21 cellular contexts compared by ENCODE assay signal in genomic region chr13:46948338-46948737, GRCh38. TPM values are rescaled to one million over a fixed set of nuclear protein-coding genes. Genes with fewer than 3 reads are reported as not detected.
DNase-seq lines count a peak whose midpoint lies in the region; ATAC-seq, FAIRE-seq and TF ChIP-seq lines count a peak whose summit lies in the region.
"Had no signal": no experiment of that assay in that cellular context is flagged by ENCODE, and none has a peak within 500 bp of the region (broad histone marks: within the 10 kb centered on the region; RNA-seq: fewer than 3 reads in every experiment).

No MANE protein-coding gene starts in this region.

- dilution Hi-C loops in keratinocyte (cut with MboI; ENCODE audit: extremely low pct_ligation_motif_present, low sequenced_read_pairs), result no loop called here

- no peaks in the 10 kb centered on the region for H3K27me3 ChIP-seq in bronchial epithelial cell (ENCODE audit: control insufficient read depth, insufficient read depth, low read length)
- no peaks in the 10 kb centered on the region for H3K27me3 ChIP-seq in keratinocyte (ENCODE audit: control insufficient read depth, extremely low read depth, insufficient read depth, low read length)
- H3K27me3 ChIP-seq in pancreas, result no peaks in the 10 kb centered on the region
- H3K27me3 ChIP-seq: SJSA1 had no signal

- H3K9ac ChIP-seq in keratinocyte (ENCODE audit: control insufficient read depth, extremely low read depth, insufficient read depth, low read length), result no peak overlapping the region

- H3K9me3 ChIP-seq in keratinocyte (ENCODE audit: control insufficient read depth, low read depth, low read length) (no peaks in the 10 kb centered on the region), pancreas (no peaks in the 10 kb centered on the region)
- H3K9me3 ChIP-seq: HAP-1, SJSA1 had no signal

- no peaks in the 10 kb centered on the region for H3K9me1 ChIP-seq in keratinocyte (ENCODE audit: control insufficient read depth, extremely low read depth, insufficient read depth, low read length)

- H3K4me1 ChIP-seq in keratinocyte (ENCODE audit: control insufficient read depth, extremely low read depth, insufficient read depth, low read length) (peaks cover 29% of the 10 kb centered on the region), pancreas (no peaks in the 10 kb centered on the region)
- H3K4me1 ChIP-seq: HAP-1, SJSA1 had no signal

- 72 to 76% methylated on average over 4 of the region's 4 CpGs for WGBS in pancreas, 2 donors

- TF ChIP-seq CTCF in bronchial epithelial cell (IDR thresholded peaks at IDR 0.05; ENCODE audit: insufficient read depth, low read length, severe bottlenecking) (no peak), keratinocyte (optimal IDR thresholded peaks at IDR 0.05 in 1 of 3, IDR thresholded peaks at IDR 0.05 in 1 of 3, conservative IDR thresholded peaks at IDR 0.05 in 1 of 3; ENCODE audit: extremely low read depth in 1 of 3, insufficient read depth in 2 of 3, low read length in 3 of 3) (no peak), pancreas (IDR thresholded peaks at IDR 0.05) (no peak)

- H2AFZ ChIP-seq in keratinocyte (ENCODE audit: control insufficient read depth, low read length), result no peak overlapping the region

- DNase-seq in GM19239 (ENCODE audit: insufficient read length, low spot score) (no peak), M059J (ENCODE audit: low read depth) (peak; percentile 20), bronchial epithelial cell (ENCODE audit: low read depth) (peak; percentile 77), keratinocyte (ENCODE audit: low read depth, low spot score) (peak; percentile 23), pancreas (no peak)
- DNase-seq: GF-D8, NCI-H1092 treated with DMSO at 0.1 percent for 48 hours, NCI-H1436 treated with DMSO at 0.1 percent for 48 hours, NCI-H1930, NCI-H2227 treated with DMSO at 0.1 percent for 48 hours, NCI-H510A treated with DMSO at 0.1 percent for 48 hours, NCI-H748 treated with DMSO at 0.1 percent for 48 hours, T-helper 1 cell had no signal

- intact Hi-C loops in pancreas (cut with DNase I), result no loop called here

- peak overlapping the region; percentile 40 for H3K27ac ChIP-seq in keratinocyte (ENCODE audit: control insufficient read depth, insufficient read depth, low read length)
- H3K27ac ChIP-seq in pancreas, result no peak overlapping the region
- H3K27ac ChIP-seq: C4-2B, SJSA1 had no signal

- no peaks in the 10 kb centered on the region for H3K36me3 ChIP-seq in bronchial epithelial cell (ENCODE audit: control insufficient read depth, insufficient read depth, low read length)
- no peaks in the 10 kb centered on the region for H3K36me3 ChIP-seq in keratinocyte (ENCODE audit: control insufficient read depth in 2 of 2, extremely low read depth in 1 of 2, insufficient read depth in 2 of 2, low read length in 2 of 2)
- H3K36me3 ChIP-seq in pancreas, result no peaks in the 10 kb centered on the region
- H3K36me3 ChIP-seq: HAP-1, SJSA1 had no signal

- ATAC-seq in GM21576 (IDR thresholded peaks at IDR 0.05; ENCODE audit: unreplicated experiment) (no peak), pancreas (no peak), GM18519 (IDR thresholded peaks at IDR 0.05; ENCODE audit: low FRiP score, unreplicated experiment) (no peak)
- ATAC-seq: Panc1, Right ventricle myocardium inferior had no signal

- H3K4me3 ChIP-seq in bronchial epithelial cell (ENCODE audit: low read depth, low read length) (no peak overlapping the region), keratinocyte (ENCODE audit: control insufficient read depth in 2 of 3, extremely low read depth in 1 of 3, insufficient read depth in 2 of 3, low read depth in 1 of 3, low read length in 3 of 3) (no peak overlapping the region), pancreas (no peak overlapping the region)
- H3K4me3 ChIP-seq: HAP-1, SJSA1 had no signal

- no peak overlapping the region for H3K4me2 ChIP-seq in keratinocyte (ENCODE audit: control insufficient read depth, extremely low read depth, insufficient read depth, low read depth, low read length)

- H4K20me1 ChIP-seq in keratinocyte (ENCODE audit: control insufficient read depth, extremely low read depth, insufficient read depth, low read length), result no peaks in the 10 kb centered on the region

- FAIRE-seq in GM19239 (lab: Jason Lieb, UNC) (peak; percentile 28), bronchial epithelial cell (lab: Jason Lieb, UNC) (no peak), keratinocyte (lab: Jason Lieb, UNC) (peak; percentile 39), pancreas (lab: Jason Lieb, UNC) (no peak)
- FAIRE-seq: A204.1 had no signal

- H3K79me2 ChIP-seq in keratinocyte (ENCODE audit: control insufficient read depth, insufficient read depth, low read length), result no peaks in the 10 kb centered on the region

RNA-seq across cellular contexts. Expression of gene HTR2A, which starts 51.5 kb away (rescaled TPM):
- 0.02 TPM in 1 of 2 replicates, not detected in the other for total RNA-seq in M059J (2014; rRNA removed; shearing (Covaris generic))
- total RNA-seq in bronchial epithelial cell, result not detected in 2 replicates
- not detected in 3 replicates for polyA plus RNA-seq in keratinocyte
- polyA plus RNA-seq in keratinocyte (2011; ENCODE audit: low read depth), result not detected
- polyA plus RNA-seq in keratinocyte (2011; cell fraction: cytosol; rRNA removed), result not detected in 2 replicates
- polyA plus RNA-seq in keratinocyte (2011; cell fraction: nucleus; rRNA removed), result not detected in 2 replicates
- polyA plus RNA-seq in keratinocyte (2012; ENCODE audit: low replicate concordance), result not detected in 2 replicates
- polyA minus RNA-seq in keratinocyte, result not detected in 3 replicates
- not detected for polyA minus RNA-seq in keratinocyte (2011; cell fraction: cytosol; rRNA and poly(A)+ RNA removed)
- polyA minus RNA-seq in keratinocyte (2011; cell fraction: nucleus; rRNA and poly(A)+ RNA removed), result not detected in 2 replicates
- total RNA-seq in pancreas, result under 1 TPM in 2 of 6 donors, not detected in 4; 0.03 to 0.18 TPM
- under 1 TPM in 1 of 2 donors, not detected in 1; 0.08 TPM for polyA plus RNA-seq in pancreas
- total RNA-seq: Right ventricle myocardium inferior, SJSA1 had no signal

Comparison
In these comparisons a context has a peak if more than half of its experiments do, and no peak if none do; other contexts are left out.
1. DNase-seq: peak in M059J (single experiment), bronchial epithelial cell (single experiment) and keratinocyte (single experiment); none in GM19239 (single experiment) and pancreas (0 of 6).